In the genomic region with DNA sequence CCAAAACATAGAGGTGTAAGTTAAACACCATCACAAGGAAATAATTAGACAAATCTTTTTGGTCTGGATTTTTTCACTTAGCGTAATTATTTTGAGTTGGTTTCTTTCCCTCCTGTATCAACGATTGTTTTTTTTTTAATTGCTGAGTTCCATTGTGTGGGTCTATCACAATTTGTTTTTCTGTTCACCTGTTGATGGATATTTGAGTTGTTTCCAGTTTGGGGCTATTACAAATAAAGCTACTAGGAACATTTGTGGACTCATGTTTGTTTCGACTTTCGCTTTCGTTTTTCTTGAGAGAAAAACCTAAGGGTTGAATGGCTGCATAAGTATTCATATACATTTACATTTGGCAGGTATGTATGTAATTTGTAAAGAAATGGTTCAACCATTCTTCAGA, we compare ENCODE assay signal across 14 cellular contexts. TPM values are rescaled to one million over a fixed set of nuclear protein-coding genes. Genes with fewer than 3 reads are reported as not detected.
DNase-seq lines count a peak whose midpoint lies in the region; ATAC-seq and TF ChIP-seq lines count a peak whose summit lies in the region.
"Had no signal": no experiment of that assay in that cellular context is flagged by ENCODE, and none has a peak within 500 bp of the region (broad histone marks: within the 10 kb centered on the region; RNA-seq: fewer than 3 reads in every experiment).

No MANE protein-coding gene starts in this region.

- TF ChIP-seq CTCF in right atrium auricular region (IDR thresholded peaks at IDR 0.05): no peak

- H3K36me3 Mint-ChIP-seq in activated T-cell treated with anti-CD3 and anti-CD28 coated beads, Interleukin-2, amount 50 U/mL, for 72 hours (ENCODE audit: insufficient read depth in 2 of 2): no peaks in the 10 kb centered on the region
- H3K36me3 Mint-ChIP-seq in activated naive CD8-positive, alpha-beta T cell: no peaks in the 10 kb centered on the region
- H3K36me3 Mint-ChIP-seq in stimulated activated memory B cell treated with anti-CD40 and anti-IgM and Interleukin-4, amounts not matched to agents 10 μg/mL and 1 μg/mL and 100 μg/mL, for 72 hours: no peaks in the 10 kb centered on the region

- no peaks in the 10 kb centered on the region for H3K9me3 Mint-ChIP-seq in activated T-cell treated with anti-CD3 and anti-CD28 coated beads, Interleukin-2, amount 50 U/mL, for 72 hours
- no peaks in the 10 kb centered on the region for H3K9me3 Mint-ChIP-seq in activated naive CD8-positive, alpha-beta T cell (ENCODE audit: low read depth)
- H3K9me3 Mint-ChIP-seq in stimulated activated memory B cell treated with anti-CD40 and anti-IgM and Interleukin-4, amounts not matched to agents 10 μg/mL and 1 μg/mL and 100 μg/mL, for 72 hours: no peaks in the 10 kb centered on the region

- H3K9me3 ChIP-seq in right atrium auricular region (no peaks in the 10 kb centered on the region), SJCRH30 (replicated peaks) (no peaks in the 10 kb centered on the region)
- H3K9me3 ChIP-seq: transverse colon had no signal

- no peaks in the 10 kb centered on the region for H3K27me3 Mint-ChIP-seq in activated T-cell treated with anti-CD3 and anti-CD28 coated beads, Interleukin-2, amount 50 U/mL, for 72 hours (ENCODE audit: low read depth)
- H3K27me3 Mint-ChIP-seq in activated naive CD8-positive, alpha-beta T cell: no peaks in the 10 kb centered on the region
- no peaks in the 10 kb centered on the region for H3K27me3 Mint-ChIP-seq in stimulated activated memory B cell treated with anti-CD40 and anti-IgM and Interleukin-4, amounts not matched to agents 10 μg/mL and 1 μg/mL and 100 μg/mL, for 72 hours

- H3K36me3 ChIP-seq in right atrium auricular region (no peaks in the 10 kb centered on the region), SJCRH30 (no peaks in the 10 kb centered on the region)
- H3K36me3 ChIP-seq: transverse colon had no signal

- H3K4me3 Mint-ChIP-seq in activated T-cell treated with anti-CD3 and anti-CD28 coated beads, Interleukin-2, amount 50 U/mL, for 72 hours: peak overlapping the region; percentile 38 to 87
- no peak overlapping the region for H3K4me3 Mint-ChIP-seq in activated naive CD8-positive, alpha-beta T cell
- H3K4me3 Mint-ChIP-seq in stimulated activated memory B cell treated with anti-CD40 and anti-IgM and Interleukin-4, amounts not matched to agents 10 μg/mL and 1 μg/mL and 100 μg/mL, for 72 hours: peak overlapping the region; percentile 84

- H3K27ac Mint-ChIP-seq in activated T-cell treated with anti-CD3 and anti-CD28 coated beads, Interleukin-2, amount 50 U/mL, for 72 hours: peak overlapping the region; percentile 80
- peak overlapping the region; percentile 42 for H3K27ac Mint-ChIP-seq in activated naive CD8-positive, alpha-beta T cell
- peak overlapping the region; percentile 99 for H3K27ac Mint-ChIP-seq in stimulated activated memory B cell treated with anti-CD40 and anti-IgM and Interleukin-4, amounts not matched to agents 10 μg/mL and 1 μg/mL and 100 μg/mL, for 72 hours

- H3K27me3 ChIP-seq in right atrium auricular region (no peaks in the 10 kb centered on the region), SJCRH30 (no peaks in the 10 kb centered on the region)
- H3K27me3 ChIP-seq: transverse colon had no signal

- no peak overlapping the region for H3K27ac ChIP-seq in right atrium auricular region
- H3K27ac ChIP-seq in SJCRH30: no peak overlapping the region

- H3K4me1 ChIP-seq in right atrium auricular region (no peaks in the 10 kb centered on the region), SJCRH30 (no peaks in the 10 kb centered on the region)
- H3K4me1 ChIP-seq: transverse colon had no signal

- no peak for DNase-seq in activated T-cell treated with anti-CD3 and anti-CD28 coated beads, Interleukin-2, amount 50 U/mL, for 72 hours
- DNase-seq in activated T-cell treated with anti-CD3 and anti-CD28 coated beads for 4 hours (no peak), NCI-H2029 (lab: John Stamatoyannopoulos, UW) (peak; percentile 18), right atrium auricular region (ENCODE audit: low spot score) (no peak), COLO829 (ENCODE audit: low spot score) (no peak), SJCRH30 (no peak)
- DNase-seq: activated gamma-delta T cell; caudate nucleus; NCI-H187; NCI-H774; stimulated activated CD4-positive, alpha-beta T cell treated with anti-CD3 and anti-CD28 coated beads, Interleukin-15, amount 100 ng/mL, for 24 hours; transverse colon had no signal

- no peak overlapping the region for H3K4me3 ChIP-seq in right atrium auricular region
- no peak overlapping the region for H3K4me3 ChIP-seq in SJCRH30
- H3K4me3 ChIP-seq: transverse colon had no signal

- ATAC-seq in activated T-cell treated with anti-CD3 and anti-CD28 coated beads, Interleukin-2, amount 50 U/mL, for 72 hours (replicated peaks in 1 of 2): no peak
- ATAC-seq in stimulated activated memory B cell treated with anti-CD40 and anti-IgM and Interleukin-4, amounts not matched to agents 10 μg/mL and 1 μg/mL and 100 μg/mL, for 72 hours: no peak

- peaks cover 52% of the 10 kb centered on the region for H3K4me1 Mint-ChIP-seq in activated T-cell treated with anti-CD3 and anti-CD28 coated beads, Interleukin-2, amount 50 U/mL, for 72 hours (ENCODE audit: low read depth)
- H3K4me1 Mint-ChIP-seq in activated naive CD8-positive, alpha-beta T cell (ENCODE audit: low read depth): peaks cover 45% of the 10 kb centered on the region
- H3K4me1 Mint-ChIP-seq in stimulated activated memory B cell treated with anti-CD40 and anti-IgM and Interleukin-4, amounts not matched to agents 10 μg/mL and 1 μg/mL and 100 μg/mL, for 72 hours: peaks cover 79% of the 10 kb centered on the region

RNA-seq across cellular contexts. Expression of a gene that starts 20.4 kb away (rescaled TPM):
- total RNA-seq in activated T-cell treated with anti-CD3 and anti-CD28 coated beads, Interleukin-2, amount 50 U/mL, for 72 hours: 10 to 100 TPM; 37.6 to 40.9 TPM
- 10 to 100 TPM; 39.9 to 49.4 TPM for total RNA-seq in right atrium auricular region
- 26.5 and 35.0 TPM in 2 replicates for total RNA-seq in SJCRH30 (2014; rRNA removed; shearing (Covaris generic))

Comparison
In these comparisons a context has a peak if more than half of its experiments do, and no peak if none do; other contexts are left out.
1. H3K27ac Mint-ChIP-seq: peak in every context shown above with its lines; median percentile 99 in stimulated activated memory B cell treated with anti-CD40 and anti-IgM and Interleukin-4, amounts not matched to agents 10 μg/mL and 1 μg/mL and 100 μg/mL, for 72 hours; 80 in activated T-cell treated with anti-CD3 and anti-CD28 coated beads, Interleukin-2, amount 50 U/mL, for 72 hours; 42 in activated naive CD8-positive, alpha-beta T cell.